Comparison of ENCODE assay signal across 17 cellular contexts in genomic region chr11:72959998-72960731, GRCh38.
"Had no signal": no experiment of that assay in that cellular context is flagged by ENCODE, and none has a peak within 500 bp of the region (broad histone marks: within the 10 kb centered on the region; RNA-seq: fewer than 3 reads in every experiment).

No MANE protein-coding gene starts in this region.

- H3K4me3 Mint-ChIP-seq: activated naive CD4-positive, alpha-beta T cell treated with anti-CD3 and anti-CD28 coated beads, Interleukin-2, amount 50 U/mL, for 24 hours; endodermal cell had no signal

- DNase-seq: activated gamma-delta T cell; caudate nucleus; colonic mucosa; endodermal cell; foreskin keratinocyte; glutamatergic neuron; left lung; pancreas; stimulated activated naive CD4-positive, alpha-beta T cell treated with Interleukin-2 at 50 U/mL for 16 hours; T-helper 1 cell; T-helper 9 cell; trophoblast cell had no signal

- H3K27ac Mint-ChIP-seq: activated naive CD4-positive, alpha-beta T cell treated with anti-CD3 and anti-CD28 coated beads, Interleukin-2, amount 50 U/mL, for 24 hours; endodermal cell had no signal

- H3K27ac ChIP-seq: colonic mucosa, epithelial cell of prostate, foreskin keratinocyte, left lung, pancreas, vagina had no signal

- H3K4me1 ChIP-seq: colonic mucosa, foreskin keratinocyte, pancreas, vagina had no signal

- H3K9me3 ChIP-seq: colonic mucosa, left lung, pancreas, vagina had no signal

- H3K27me3 Mint-ChIP-seq: activated naive CD4-positive, alpha-beta T cell treated with anti-CD3 and anti-CD28 coated beads, Interleukin-2, amount 50 U/mL, for 24 hours had no signal

- H3K9me3 Mint-ChIP-seq: activated naive CD4-positive, alpha-beta T cell treated with anti-CD3 and anti-CD28 coated beads, Interleukin-2, amount 50 U/mL, for 24 hours; endodermal cell had no signal

- H3K27me3 ChIP-seq: colonic mucosa, foreskin keratinocyte, left lung, pancreas, vagina had no signal

- H3K4me3 ChIP-seq: colonic mucosa, left lung, pancreas, vagina had no signal

- H3K36me3 ChIP-seq: colonic mucosa, left lung, pancreas, vagina had no signal

- ATAC-seq: activated CD4-positive, CD25-positive, alpha-beta regulatory T cell treated with anti-CD3 and anti-CD28 coated beads, Interleukin-2, amount 50 U/mL, for 24 hours; foreskin keratinocyte; left lung; pancreas; SK-N-SH treated with all-trans-retinoic acid at 6 μM for 48 hours had no signal
